Comparison of ENCODE assay signal across 8 cellular contexts in genomic region chr16:56317998-56318912, GRCh38.
A peak's percentile ranks its signal among the peaks of the same experiment; 100 is the strongest.
DNase-seq lines count a peak whose midpoint lies in the region; ATAC-seq and TF ChIP-seq lines count a peak whose summit lies in the region.

No MANE protein-coding gene starts in this region.

- H3K36me3 ChIP-seq in CD8-positive, alpha-beta T cell (ENCODE audit: insufficient read depth, low read length), result no peaks in the 10 kb centered on the region
- no peaks in the 10 kb centered on the region for H3K36me3 ChIP-seq in PC-3 (ENCODE audit: low read depth, low read length)
- H3K36me3 ChIP-seq in esophagus muscularis mucosa, result no peaks in the 10 kb centered on the region

- DNase-seq in CD8-positive, alpha-beta T cell, result peak; percentile 50 to 87 (median 73)
- DNase-seq in HL-60 (ENCODE audit: low read depth in 1 of 2, low spot score in 1 of 2) (peak; percentile 46 to 69), PC-3 (peak; percentile 73), esophagus muscularis mucosa (ENCODE audit: extremely low spot score) (peak; percentile 95), myocyte (ENCODE audit: low read depth) (peak; percentile 83)
- DNase-seq in activated T-cell treated with anti-CD3 and anti-CD28 coated beads, Interleukin-2, amount 50 U/mL, for 72 hours, result peak; percentile 81 to 86
- peak; percentile 64 for DNase-seq in stimulated activated CD8-positive, alpha-beta memory T cell treated with anti-CD3 and anti-CD28 coated beads, Interleukin-7, amount 100 ng/mL, for 24 hours (ENCODE audit: low read depth)

- H3K27ac ChIP-seq in CD8-positive, alpha-beta T cell (ENCODE audit: low read depth, low read length), result no peak overlapping the region
- H3K27ac ChIP-seq in HL-60 (replicated peaks), result no peak overlapping the region
- H3K27ac ChIP-seq in PC-3 (ENCODE audit: low read length), result no peak overlapping the region
- no peak overlapping the region for H3K27ac ChIP-seq in esophagus muscularis mucosa (replicated peaks in 1 of 4)

- CTCF ChIA-PET in CD8-positive, alpha-beta T cell (lab: Charles Lee), result interaction anchor here (0.6 to 7.2 kb wide), 25 partner anchors 11 to 606 kb away, joined by 3 to 112 read pairs (median 5); no protein-coding TSS in a partner anchor
- CTCF ChIA-PET in PC-3 (lab: Charles Lee), result interaction anchor here (1.0 kb wide), 1 partner anchor 38 kb away, joined by 4 read pairs; no protein-coding TSS in a partner anchor

- TF ChIP-seq CTCF in CD8-positive, alpha-beta T cell (IDR thresholded peaks at IDR 0.05), result peak; percentile 94
- peak; percentile 82 for TF ChIP-seq CTCF in HL-60 (IDR thresholded peaks at IDR 0.05; ENCODE audit: insufficient read depth, low read length)
- TF ChIP-seq CTCF in PC-3 (conservative IDR thresholded peaks at IDR 0.05; ENCODE audit: low read depth, low read length), result peak; percentile 72
- peak; percentile 94 to 96 (median 95) for TF ChIP-seq CTCF in esophagus muscularis mucosa (IDR thresholded peaks at IDR 0.05)

- peak overlapping the region; percentile 30 for H3K4me3 ChIP-seq in CD8-positive, alpha-beta T cell (ENCODE audit: low read depth, low read length)
- peak overlapping the region; percentile 3; the same call in 1 of the 2 replicates for H3K4me3 ChIP-seq in HL-60 (replicated peaks; ENCODE audit: insufficient read depth, low read length)
- no peak overlapping the region for H3K4me3 ChIP-seq in PC-3 (ENCODE audit: low read length)
- H3K4me3 ChIP-seq in esophagus muscularis mucosa, result peak overlapping the region; percentile 34 to 40 (median 38)

- peak; percentile 99 for ATAC-seq in CD8-positive, alpha-beta T cell
- peak; percentile 95 for ATAC-seq in GM19455 (IDR thresholded peaks at IDR 0.05; ENCODE audit: unreplicated experiment)
- peak; percentile 98 for ATAC-seq in PC-3
- ATAC-seq in activated T-cell treated with anti-CD3 and anti-CD28 coated beads, Interleukin-2, amount 50 U/mL, for 72 hours (replicated peaks in 1 of 2), result peak; percentile 98

- no peak overlapping the region for H3K9ac ChIP-seq in PC-3 (ENCODE audit: low read length)

- intact Hi-C loops in CD8-positive, alpha-beta T cell (cut with DNase I, micrococcal nuclease), result loop anchor here (1.0 to 5.0 kb wide), 6 partner anchors 116 to 853 kb away; no protein-coding TSS in a partner anchor
- intact Hi-C loops in PC-3 (cut with micrococcal nuclease) (loop anchor here (1.0 to 10.0 kb wide), 3 partner anchors 276 to 473 kb away; no protein-coding TSS in a partner anchor), esophagus muscularis mucosa (cut with DNase I) (loop anchor here (2.0 kb wide), 2 partner anchors 277 to 373 kb away; no protein-coding TSS in a partner anchor)

- H3K9me3 ChIP-seq in CD8-positive, alpha-beta T cell (ENCODE audit: low read length), result no peaks in the 10 kb centered on the region
- H3K9me3 ChIP-seq in PC-3 (ENCODE audit: low read length) (no peaks in the 10 kb centered on the region), esophagus muscularis mucosa (no peaks in the 10 kb centered on the region)

- H2AFZ ChIP-seq in PC-3 (ENCODE audit: low read length), result peak overlapping the region; percentile 84

- POLR2A ChIA-PET in CD8-positive, alpha-beta T cell (lab: Charles Lee), result no interaction called here
- POLR2A ChIA-PET in PC-3 (lab: Charles Lee; ENCODE audit: unreplicated experiment), result no interaction called here

- H3K27me3 Mint-ChIP-seq in CD8-positive, alpha-beta T cell (ENCODE audit: low read depth), result no peaks in the 10 kb centered on the region
- H3K27me3 Mint-ChIP-seq in activated T-cell treated with anti-CD3 and anti-CD28 coated beads, Interleukin-2, amount 50 U/mL, for 72 hours (ENCODE audit: low read depth), result peaks cover 17% of the 10 kb centered on the region

- peaks cover 7% of the 10 kb centered on the region for H3K4me1 Mint-ChIP-seq in CD8-positive, alpha-beta T cell (ENCODE audit: low read depth)
- H3K4me1 Mint-ChIP-seq in activated T-cell treated with anti-CD3 and anti-CD28 coated beads, Interleukin-2, amount 50 U/mL, for 72 hours (ENCODE audit: low read depth), result no peaks in the 10 kb centered on the region

- H3K27me3 ChIP-seq in CD8-positive, alpha-beta T cell (ENCODE audit: insufficient read depth, low read length), result no peaks in the 10 kb centered on the region
- H3K27me3 ChIP-seq in HL-60 (ENCODE audit: insufficient read depth, poor library complexity, severe bottlenecking) (peaks cover 3% of the 10 kb centered on the region), PC-3 (ENCODE audit: low read length) (0 out of 2 replicates have a peak, but pooled peaks cover 3% of the 10 kb centered on the region), esophagus muscularis mucosa (peaks cover 0 to 5% (median 0%) of the 10 kb centered on the region in 4 donors)

- peak overlapping the region; percentile 57 for H3K4me2 ChIP-seq in PC-3 (ENCODE audit: low read length)

- TF ChIP-seq POLR2A in esophagus muscularis mucosa (IDR thresholded peaks at IDR 0.05; ENCODE audit: low read depth), result no peak

- H3K4me1 ChIP-seq in CD8-positive, alpha-beta T cell (ENCODE audit: insufficient read depth, low read length), result peaks cover 6% of the 10 kb centered on the region
- H3K4me1 ChIP-seq in PC-3 (ENCODE audit: insufficient read depth, low read length), result no peaks in the 10 kb centered on the region
- H3K4me1 ChIP-seq in esophagus muscularis mucosa, result peaks cover 0 to 10% (median 7%) of the 10 kb centered on the region in 4 donors

- peak overlapping the region; percentile 60 for H3K4me3 Mint-ChIP-seq in CD8-positive, alpha-beta T cell
- peak overlapping the region; percentile 53 to 69 for H3K4me3 Mint-ChIP-seq in activated T-cell treated with anti-CD3 and anti-CD28 coated beads, Interleukin-2, amount 50 U/mL, for 72 hours

- 18% methylated on average over 24 of the region's 29 CpGs for WGBS in esophagus muscularis mucosa

- no peaks in the 10 kb centered on the region for H3K9me3 Mint-ChIP-seq in CD8-positive, alpha-beta T cell
- no peaks in the 10 kb centered on the region for H3K9me3 Mint-ChIP-seq in activated T-cell treated with anti-CD3 and anti-CD28 coated beads, Interleukin-2, amount 50 U/mL, for 72 hours

- no peaks in the 10 kb centered on the region for H4K20me1 ChIP-seq in PC-3 (ENCODE audit: low read length)

- H3K9me2 ChIP-seq in PC-3 (replicated peaks; ENCODE audit: low read length), result no peaks in the 10 kb centered on the region

- H3K79me2 ChIP-seq in PC-3 (ENCODE audit: low read length), result no peaks in the 10 kb centered on the region

- H3K36me3 Mint-ChIP-seq in CD8-positive, alpha-beta T cell, result no peaks in the 10 kb centered on the region
- H3K36me3 Mint-ChIP-seq in activated T-cell treated with anti-CD3 and anti-CD28 coated beads, Interleukin-2, amount 50 U/mL, for 72 hours (ENCODE audit: insufficient read depth in 2 of 2), result no peaks in the 10 kb centered on the region

- no peak overlapping the region for H3K27ac Mint-ChIP-seq in CD8-positive, alpha-beta T cell
- no peak overlapping the region for H3K27ac Mint-ChIP-seq in activated T-cell treated with anti-CD3 and anti-CD28 coated beads, Interleukin-2, amount 50 U/mL, for 72 hours

- BruUV-seq in PC-3 (replicated peaks; lab: Mats Ljungman, UMichigan), result no TSS peak

- no peaks in the 10 kb centered on the region for H3F3A ChIP-seq in PC-3 (ENCODE audit: low read length, unreplicated experiment)

- TF ChIP-seq EP300 in esophagus muscularis mucosa (IDR thresholded peaks at IDR 0.05), result no peak
